Comparison of ENCODE assay signal across 12 cellular contexts in genomic region chr10:123945506-123945905, GRCh38. TPM values are rescaled to one million over a fixed set of nuclear protein-coding genes. Genes with fewer than 3 reads are reported as not detected.
DNase-seq lines count a peak whose midpoint lies in the region; ATAC-seq and TF ChIP-seq lines count a peak whose summit lies in the region.
"Had no signal": no experiment of that assay in that cellular context is flagged by ENCODE, and none has a peak within 500 bp of the region (broad histone marks: within the 10 kb centered on the region; RNA-seq: fewer than 3 reads in every experiment).

No MANE protein-coding gene starts in this region.

- peaks cover 4% of the 10 kb centered on the region for H3K9me3 Mint-ChIP-seq in type B pancreatic cell
- H3K9me3 Mint-ChIP-seq: activated naive CD4-positive, alpha-beta T cell treated with anti-CD3 and anti-CD28 coated beads, Interleukin-2, amount 50 U/mL, for 24 hours; T-helper 1 cell treated with Interleukin-12 subunit alpha and Interleukin-12 subunit beta and Interleukin-4 antibody, amounts not matched to agents 30 μg/mL and 1 μg/mL, for 36 hours had no signal

- no peaks in the 10 kb centered on the region for H3K79me2 ChIP-seq in SK-N-SH (ENCODE audit: insufficient read depth)

- no peak for DNase-seq in SK-N-SH
- peak; percentile 20 for DNase-seq in NT2/D1 (ENCODE audit: low read depth, low spot score)
- peak; percentile 58 for DNase-seq in fibroblast of the aortic adventitia (ENCODE audit: low read depth)
- DNase-seq in type B pancreatic cell (ENCODE audit: extremely low spot score, unreplicated experiment): no peak
- no peak for DNase-seq in Peyer's patch
- DNase-seq in activated CD4-positive, alpha-beta T cell treated with anti-CD3 and anti-CD28 coated beads for 48 hours: no peak
- DNase-seq: CD8-positive, alpha-beta memory T cell had no signal

- H3K27ac Mint-ChIP-seq in type B pancreatic cell: peak overlapping the region; percentile 61
- H3K27ac Mint-ChIP-seq: CD8-positive, alpha-beta memory T cell; T-helper 1 cell treated with Interleukin-12 subunit alpha and Interleukin-12 subunit beta and Interleukin-4 antibody, amounts not matched to agents 30 μg/mL and 1 μg/mL, for 36 hours had no signal

- H3K4me3 ChIP-seq in SK-N-SH (ENCODE audit: low read depth in 2 of 2, low read length in 1 of 2): no peak overlapping the region
- no peak overlapping the region for H3K4me3 ChIP-seq in NT2/D1 (ENCODE audit: insufficient read length, low read depth)
- no peak overlapping the region for H3K4me3 ChIP-seq in fibroblast of the aortic adventitia (ENCODE audit: low read depth, low read length)
- H3K4me3 ChIP-seq in Peyer's patch: no peak overlapping the region

- peaks cover 10% of the 10 kb centered on the region for H3K27me3 Mint-ChIP-seq in type B pancreatic cell

- ATAC-seq in SK-N-SH treated with all-trans-retinoic acid at 6 μM for 48 hours (no peak), HG02852 (IDR thresholded peaks at IDR 0.05; ENCODE audit: unreplicated experiment) (no peak)

- no peak for TF ChIP-seq RAD21 in SK-N-SH (IDR thresholded peaks at IDR 0.05; ENCODE audit: low read length)

- no peaks in the 10 kb centered on the region for H3K36me3 ChIP-seq in SK-N-SH (replicated peaks in 1 of 2; ENCODE audit: control insufficient read depth in 1 of 2, insufficient read depth in 2 of 2, low read length in 1 of 2)
- no peaks in the 10 kb centered on the region for H3K36me3 ChIP-seq in NT2/D1 (ENCODE audit: insufficient read depth, insufficient read length, low read length)
- no peaks in the 10 kb centered on the region for H3K36me3 ChIP-seq in Peyer's patch

- TF ChIP-seq POLR2A in Peyer's patch (IDR thresholded peaks at IDR 0.05): no peak

- H3F3A ChIP-seq in SK-N-SH (replicated peaks; ENCODE audit: insufficient read depth): no peaks in the 10 kb centered on the region

- 21% methylated on average over 3 of the region's 3 CpGs for WGBS in SK-N-SH (ENCODE audit: low lambda C conversion rate)

- no peak for TF ChIP-seq CTCF in SK-N-SH (IDR thresholded peaks at IDR 0.05)
- TF ChIP-seq CTCF in fibroblast of the aortic adventitia (IDR thresholded peaks at IDR 0.05; ENCODE audit: insufficient read depth, low read length): no peak
- TF ChIP-seq CTCF in type B pancreatic cell (conservative IDR thresholded peaks at IDR 0.05): no peak
- no peak for TF ChIP-seq CTCF in Peyer's patch (IDR thresholded peaks at IDR 0.05)

- H3K4me2 ChIP-seq in SK-N-SH: no peak overlapping the region

- H3K4me1 ChIP-seq in SK-N-SH (ENCODE audit: control insufficient read depth in 1 of 2, insufficient read depth in 2 of 2, low read depth in 1 of 2, low read length in 1 of 2): no peaks in the 10 kb centered on the region; a peak in 1 of 4 replicates
- no peaks in the 10 kb centered on the region for H3K4me1 ChIP-seq in NT2/D1 (ENCODE audit: insufficient read depth, insufficient read length)
- H3K4me1 ChIP-seq in Peyer's patch: no peaks in the 10 kb centered on the region

- TF ChIP-seq EP300 in SK-N-SH (IDR thresholded peaks at IDR 0.05; ENCODE audit: borderline replicate concordance in 1 of 2, low read depth in 1 of 2, low read length in 1 of 2): no peak

- H3K4me1 Mint-ChIP-seq in type B pancreatic cell (ENCODE audit: unreplicated experiment): peaks cover 12% of the 10 kb centered on the region
- H3K4me1 Mint-ChIP-seq: activated naive CD4-positive, alpha-beta T cell treated with anti-CD3 and anti-CD28 coated beads, Interleukin-2, amount 50 U/mL, for 24 hours had no signal

- CTCF ChIA-PET in SK-N-SH (lab: Yijun Ruan, JAX): no interaction called here

- no peak overlapping the region for H2AFZ ChIP-seq in SK-N-SH (ENCODE audit: low read depth)

- no peaks in the 10 kb centered on the region for H3K36me3 Mint-ChIP-seq in type B pancreatic cell
- H3K36me3 Mint-ChIP-seq: activated naive CD4-positive, alpha-beta T cell treated with anti-CD3 and anti-CD28 coated beads, Interleukin-2, amount 50 U/mL, for 24 hours; CD8-positive, alpha-beta memory T cell had no signal

- H3K9ac ChIP-seq in SK-N-SH (no peak overlapping the region), NT2/D1 (ENCODE audit: insufficient read length, low read depth) (no peak overlapping the region)

- H3K27me3 ChIP-seq in SK-N-SH (ENCODE audit: insufficient read depth): no peaks in the 10 kb centered on the region
- H3K27me3 ChIP-seq in NT2/D1 (ENCODE audit: insufficient read depth, insufficient read length): no peaks in the 10 kb centered on the region
- H3K27me3 ChIP-seq in Peyer's patch: no peaks in the 10 kb centered on the region

- H3K27ac ChIP-seq in SK-N-SH (ENCODE audit: low read depth in 2 of 2, low read length in 1 of 2): no peak overlapping the region
- no peak overlapping the region for H3K27ac ChIP-seq in Peyer's patch

- no peaks in the 10 kb centered on the region for H3K9me2 ChIP-seq in SK-N-SH

- H4K20me1 ChIP-seq in SK-N-SH (ENCODE audit: insufficient read depth): no peaks in the 10 kb centered on the region

- POLR2A ChIA-PET in SK-N-SH (lab: Yijun Ruan, JAX): no interaction called here

- H3K9me3 ChIP-seq in SK-N-SH (no peaks in the 10 kb centered on the region), NT2/D1 (ENCODE audit: insufficient read depth, low read length) (no peaks in the 10 kb centered on the region), Peyer's patch (no peaks in the 10 kb centered on the region)

- H3K4me3 Mint-ChIP-seq in type B pancreatic cell: no peak overlapping the region
- H3K4me3 Mint-ChIP-seq: activated naive CD4-positive, alpha-beta T cell treated with anti-CD3 and anti-CD28 coated beads, Interleukin-2, amount 50 U/mL, for 24 hours; CD8-positive, alpha-beta memory T cell; T-helper 1 cell treated with Interleukin-12 subunit alpha and Interleukin-12 subunit beta and Interleukin-4 antibody, amounts not matched to agents 30 μg/mL and 1 μg/mL, for 36 hours had no signal

TF ChIP-seq in SK-N-SH, 30 proteins besides CTCF, POLR2A, EP300 and RAD21:
- TF ChIP-seq USF1 (IDR thresholded peaks at IDR 0.05; ENCODE audit: borderline replicate concordance, low read depth): peak; percentile 38; the same call in 1 of the 2 replicates
- TF ChIP-seq PBX3 (IDR thresholded peaks at IDR 0.05): no peak

TF ChIP-seq in SK-N-SH treated with all-trans-retinoic acid at 6 μM for 48 hours, 23 proteins besides CTCF, POLR2A, EP300 and RAD21:
- no peak for TF ChIP-seq RARB (CRISPR knock-in tag; IDR thresholded peaks at IDR 0.05)
- no peak for TF ChIP-seq ZNF70 (CRISPR knock-in tag; IDR thresholded peaks at IDR 0.05)
- TF ChIP-seq ZC3H10 (CRISPR knock-in tag; IDR thresholded peaks at IDR 0.05): no peak
- TF ChIP-seq ZFP30 (CRISPR knock-in tag; IDR thresholded peaks at IDR 0.05): no peak
- TF ChIP-seq TSHZ2 (CRISPR knock-in tag; IDR thresholded peaks at IDR 0.05): no peak
- no peak for TF ChIP-seq TOX (CRISPR knock-in tag; IDR thresholded peaks at IDR 0.05; ENCODE audit: borderline replicate concordance)
- TF ChIP-seq PPARA (CRISPR knock-in tag; IDR thresholded peaks at IDR 0.05; ENCODE audit: borderline replicate concordance): no peak
- TF ChIP-seq GLIS3 (CRISPR knock-in tag; IDR thresholded peaks at IDR 0.05): no peak

RNA-seq across cellular contexts. Expression of gene CPXM2, which starts 53.9 kb away (rescaled TPM):
- polyA plus RNA-seq in SK-N-SH (2012; rRNA removed): not detected in 2 replicates
- polyA plus RNA-seq in SK-N-SH (2012; cell fraction: cytosol; rRNA removed): not detected in 2 replicates
- polyA plus RNA-seq in SK-N-SH (2012; cell fraction: nucleus; rRNA removed): not detected in 2 replicates
- total RNA-seq in fibroblast of the aortic adventitia (ENCODE audit: low replicate concordance) (31.6 and 64.0 TPM in 2 replicates), type B pancreatic cell (ENCODE audit: low replicate concordance) (15.0 and 51.1 TPM in 2 replicates), Peyer's patch (10 to 100 TPM in 1 of 4 donors, 1 to 10 TPM in 3; 5.6 to 18.2 (median 7.7) TPM)
- total RNA-seq: CD8-positive, alpha-beta memory T cell; osteocyte had no signal
- polyA plus RNA-seq: CD8-positive, alpha-beta memory T cell had no signal

Comparison
In these comparisons a context has a peak if more than half of its experiments do, and no peak if none do; other contexts are left out.
1. DNase-seq: peak in NT2/D1 (single experiment) and fibroblast of the aortic adventitia (single experiment); none in SK-N-SH (single experiment), type B pancreatic cell (single experiment), Peyer's patch (0 of 3) and activated CD4-positive, alpha-beta T cell treated with anti-CD3 and anti-CD28 coated beads for 48 hours (single experiment).